In the genomic region with DNA sequence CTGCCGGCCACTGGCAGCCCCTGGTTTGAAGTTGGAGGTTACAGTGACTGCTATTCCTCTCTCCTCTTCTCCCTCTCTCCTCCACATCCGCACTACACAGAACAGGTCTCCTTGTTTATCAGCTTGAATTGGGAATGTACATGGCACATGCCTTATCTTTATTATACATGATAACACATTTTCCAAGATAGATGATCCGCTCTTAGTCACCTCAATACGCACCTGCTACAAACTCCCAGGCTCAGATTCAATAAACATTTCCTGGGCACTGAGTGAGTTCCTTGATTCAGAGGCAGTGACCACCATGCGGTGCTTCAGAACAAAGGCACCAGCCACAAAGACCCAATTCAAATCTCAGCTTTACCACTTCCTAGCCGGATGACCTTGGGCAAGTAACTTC, we compare ENCODE assay signal across 26 cellular contexts.
"Had no signal": no experiment of that assay in that cellular context is flagged by ENCODE, and none has a peak within 500 bp of the region (broad histone marks: within the 10 kb centered on the region; RNA-seq: fewer than 3 reads in every experiment).

No MANE protein-coding gene starts in this region.

- H3K4me2 ChIP-seq: smooth muscle cell had no signal

- H3K27ac Mint-ChIP-seq: type B pancreatic cell had no signal

- H3K27me3 ChIP-seq: colonic mucosa, esophagus muscularis mucosa, right lobe of liver, stomach, tibial artery had no signal

- H3K4me3 Mint-ChIP-seq: natural killer cell treated with Interleukin-12 subunit alpha and Interleukin-12 subunit beta and Interleukin-15 and Interleukin-18, amount 100 ng/mL, for 72 hours; neural crest cell; type B pancreatic cell had no signal

- H3K36me3 Mint-ChIP-seq: naive B cell; natural killer cell treated with Interleukin-12 subunit alpha and Interleukin-12 subunit beta and Interleukin-15 and Interleukin-18, amount 100 ng/mL, for 72 hours; type B pancreatic cell had no signal

- H3K9ac ChIP-seq: parathyroid adenoma had no signal

- H3K36me3 ChIP-seq: colonic mucosa, esophagus muscularis mucosa, heart right ventricle, left ventricle myocardium inferior, lower lobe of right lung, right lobe of liver, stomach, tibial artery had no signal

- H3K9me3 ChIP-seq: colonic mucosa, esophagus muscularis mucosa, heart right ventricle, left ventricle myocardium inferior, lower lobe of right lung, right lobe of liver, stomach, tibial artery had no signal

- H3K27ac ChIP-seq: colonic mucosa, esophagus muscularis mucosa, heart right ventricle, left ventricle myocardium inferior, lower lobe of right lung, parathyroid adenoma, right lobe of liver, stomach, tibial artery had no signal

- H3K4me1 ChIP-seq: colonic mucosa, esophagus muscularis mucosa, lower lobe of right lung, parathyroid adenoma, right lobe of liver, tibial artery had no signal

- H3K27me3 Mint-ChIP-seq: naive B cell, progenitor cell of endocrine pancreas had no signal

- ATAC-seq: heart right ventricle; left cardiac atrium; lower lobe of right lung; natural killer cell treated with Interleukin-12 subunit alpha and Interleukin-12 subunit beta and Interleukin-15 and Interleukin-18, amount 100 ng/mL, for 72 hours; right lobe of liver had no signal

- DNase-seq: colonic mucosa; dermis blood vessel endothelial cell; effector memory CD4-positive, alpha-beta T cell; foreskin melanocyte; glutamatergic neuron; heart right ventricle; hippocampal formation; left cardiac atrium; left ventricle myocardium inferior; lower lobe of right lung; naive B cell; right lobe of liver; stimulated activated CD4-positive, alpha-beta T cell treated with anti-CD3 and anti-CD28 coated beads, Interleukin-12 subunit alpha, Interleukin-12 subunit beta, amount 100 ng/mL, for 4 hours; stimulated activated CD4-positive, alpha-beta T cell treated with anti-CD3 and anti-CD28 coated beads, Interleukin-1b, Interleukin-23, amount 100 ng/mL, for 48 hours; stimulated activated CD4-positive, alpha-beta T cell treated with anti-CD3 and anti-CD28 coated beads, Interleukin-4, amount 100 ng/mL, for 1 hour; stimulated activated CD8-positive, alpha-beta memory T cell treated with anti-CD3 and anti-CD28 coated beads, Interleukin-4, amount 100 ng/mL, for 48 hours; stimulated activated naive CD4-positive, alpha-beta T cell; stomach; tibial artery had no signal

- H3K9me3 Mint-ChIP-seq: natural killer cell treated with Interleukin-12 subunit alpha and Interleukin-12 subunit beta and Interleukin-15 and Interleukin-18, amount 100 ng/mL, for 72 hours; type B pancreatic cell had no signal

- H3K4me3 ChIP-seq: colonic mucosa, esophagus muscularis mucosa, heart right ventricle, left ventricle myocardium inferior, lower lobe of right lung, right lobe of liver, smooth muscle cell, stomach, tibial artery had no signal
